Comparison of ENCODE assay signal across 18 cellular contexts in genomic region chr4:100581337-100581736, GRCh38.
DNase-seq lines count a peak whose midpoint lies in the region; ATAC-seq and TF ChIP-seq lines count a peak whose summit lies in the region.
"Had no signal": no experiment of that assay in that cellular context is flagged by ENCODE, and none has a peak within 500 bp of the region (broad histone marks: within the 10 kb centered on the region; RNA-seq: fewer than 3 reads in every experiment).

No MANE protein-coding gene starts in this region.

- no peaks in the 10 kb centered on the region for H3K9me3 Mint-ChIP-seq in activated T-cell treated with anti-CD3 and anti-CD28 coated beads, Interleukin-2, amount 50 U/mL, for 4 hours
- peaks cover 2% of the 10 kb centered on the region for H3K9me3 Mint-ChIP-seq in activated T-helper 1 cell treated with anti-CD3 and anti-CD28 coated beads, Interleukin-12 subunit alpha, Interleukin-12 subunit beta, Interleukin-2, Interleukin-4 antibody, amounts not matched to agents 30 ng/mL and 10 ng/mL and 1 ng/mL, durations not matched to agents 14 hours and 24 hours and 36 hours
- H3K9me3 Mint-ChIP-seq: activated CD4-positive, alpha-beta memory T cell treated with anti-CD3 and anti-CD28 coated beads for 36 hours; CD8-positive, alpha-beta memory T cell had no signal

- H3K36me3 ChIP-seq in PC-3 (ENCODE audit: low read depth, low read length) = no peaks in the 10 kb centered on the region
- H3K36me3 ChIP-seq in smooth muscle cell (ENCODE audit: low read depth) = no peaks in the 10 kb centered on the region
- H3K36me3 ChIP-seq: lower lobe of right lung had no signal

- H3K27ac Mint-ChIP-seq in activated T-helper 1 cell treated with anti-CD3 and anti-CD28 coated beads, Interleukin-12 subunit alpha, Interleukin-12 subunit beta, Interleukin-2, Interleukin-4 antibody, amounts not matched to agents 30 ng/mL and 10 ng/mL and 1 ng/mL, durations not matched to agents 14 hours and 24 hours and 36 hours = no peak overlapping the region
- H3K27ac Mint-ChIP-seq: activated CD4-positive, alpha-beta memory T cell treated with anti-CD3 and anti-CD28 coated beads for 36 hours; CD8-positive, alpha-beta memory T cell; naive thymus-derived CD8-positive, alpha-beta T cell had no signal

- H4K20me1 ChIP-seq in PC-3 (ENCODE audit: low read length) (no peaks in the 10 kb centered on the region), smooth muscle cell (ENCODE audit: low read depth) (no peaks in the 10 kb centered on the region)

- H3K9me2 ChIP-seq in PC-3 (replicated peaks; ENCODE audit: low read length) = no peaks in the 10 kb centered on the region

- TF ChIP-seq CTCF in PC-3 (conservative IDR thresholded peaks at IDR 0.05; ENCODE audit: low read depth, low read length) = no peak
- TF ChIP-seq CTCF in smooth muscle cell (IDR thresholded peaks at IDR 0.05; ENCODE audit: borderline replicate concordance, insufficient read depth, poor library complexity, severe bottlenecking) = no peak

- BruUV-seq in PC-3 (replicated peaks; lab: Mats Ljungman, UMichigan) = no TSS peak

- POLR2A ChIA-PET in PC-3 (lab: Charles Lee; ENCODE audit: unreplicated experiment) = no interaction called here

- CTCF ChIA-PET in PC-3 (lab: Charles Lee) = no interaction called here

- H3K27me3 Mint-ChIP-seq in activated T-cell treated with anti-CD3 and anti-CD28 coated beads, Interleukin-2, amount 50 U/mL, for 4 hours (ENCODE audit: low read depth) = peaks cover 4% of the 10 kb centered on the region
- peaks cover 8% of the 10 kb centered on the region for H3K27me3 Mint-ChIP-seq in activated T-helper 1 cell treated with anti-CD3 and anti-CD28 coated beads, Interleukin-12 subunit alpha, Interleukin-12 subunit beta, Interleukin-2, Interleukin-4 antibody, amounts not matched to agents 30 ng/mL and 10 ng/mL and 1 ng/mL, durations not matched to agents 14 hours and 24 hours and 36 hours (ENCODE audit: insufficient read depth)

- intact Hi-C loops in PC-3 (cut with micrococcal nuclease) = no loop called here
- intact Hi-C loops in activated T-helper 1 cell treated with anti-CD3 and anti-CD28 coated beads, Interleukin-12 subunit alpha, Interleukin-12 subunit beta, Interleukin-2, Interleukin-4 antibody, amounts not matched to agents 30 ng/mL and 10 ng/mL and 1 ng/mL, durations not matched to agents 14 hours and 24 hours and 36 hours (cut with micrococcal nuclease) = no loop called here

- H3K79me2 ChIP-seq in PC-3 (ENCODE audit: low read length) (no peaks in the 10 kb centered on the region), smooth muscle cell (ENCODE audit: low read depth) (no peaks in the 10 kb centered on the region)

- 76% methylated on average over 2 of the region's 2 CpGs for WGBS in smooth muscle cell (ENCODE audit: low lambda C conversion rate)

- H3F3A ChIP-seq in PC-3 (ENCODE audit: low read length, unreplicated experiment) = no peaks in the 10 kb centered on the region
- no peaks in the 10 kb centered on the region for H3F3A ChIP-seq in smooth muscle cell (ENCODE audit: low read depth)

- no peaks in the 10 kb centered on the region for H3K9me3 ChIP-seq in PC-3 (ENCODE audit: low read length)
- no peaks in the 10 kb centered on the region for H3K9me3 ChIP-seq in smooth muscle cell (replicated peaks; ENCODE audit: low read depth)
- H3K9me3 ChIP-seq: lower lobe of right lung had no signal

- H3K27ac ChIP-seq in PC-3 (ENCODE audit: low read length) (peak overlapping the region; percentile 23; the same call in 1 of the 2 replicates), smooth muscle cell (ENCODE audit: low read depth) (peak overlapping the region; percentile 38)
- H3K27ac ChIP-seq: lower lobe of right lung had no signal

- no peaks in the 10 kb centered on the region for H3K4me1 Mint-ChIP-seq in activated T-cell treated with anti-CD3 and anti-CD28 coated beads, Interleukin-2, amount 50 U/mL, for 4 hours (ENCODE audit: low read depth)
- H3K4me1 Mint-ChIP-seq in activated T-helper 1 cell treated with anti-CD3 and anti-CD28 coated beads, Interleukin-12 subunit alpha, Interleukin-12 subunit beta, Interleukin-2, Interleukin-4 antibody, amounts not matched to agents 30 ng/mL and 10 ng/mL and 1 ng/mL, durations not matched to agents 14 hours and 24 hours and 36 hours (ENCODE audit: low read depth) = no peaks in the 10 kb centered on the region
- H3K4me1 Mint-ChIP-seq: CD8-positive, alpha-beta memory T cell; naive thymus-derived CD8-positive, alpha-beta T cell had no signal

- ATAC-seq in activated T-cell treated with anti-CD3 and anti-CD28 coated beads, Interleukin-2, amount 50 U/mL, for 4 hours = peak; percentile 55 to 61
- ATAC-seq in PC-3 = peak; percentile 98
- peak; percentile 93 for ATAC-seq in esophagus mucosa
- no peak for ATAC-seq in GM21717 (IDR thresholded peaks at IDR 0.05; ENCODE audit: unreplicated experiment)
- ATAC-seq: lower lobe of right lung; naive thymus-derived CD8-positive, alpha-beta T cell had no signal

- no peaks in the 10 kb centered on the region for H3K36me3 Mint-ChIP-seq in activated T-cell treated with anti-CD3 and anti-CD28 coated beads, Interleukin-2, amount 50 U/mL, for 4 hours (ENCODE audit: insufficient read depth)
- no peaks in the 10 kb centered on the region for H3K36me3 Mint-ChIP-seq in activated T-helper 1 cell treated with anti-CD3 and anti-CD28 coated beads, Interleukin-12 subunit alpha, Interleukin-12 subunit beta, Interleukin-2, Interleukin-4 antibody, amounts not matched to agents 30 ng/mL and 10 ng/mL and 1 ng/mL, durations not matched to agents 14 hours and 24 hours and 36 hours (ENCODE audit: low read depth)
- H3K36me3 Mint-ChIP-seq: activated CD4-positive, alpha-beta memory T cell treated with anti-CD3 and anti-CD28 coated beads for 36 hours; CD8-positive, alpha-beta memory T cell; naive thymus-derived CD8-positive, alpha-beta T cell had no signal

- no peak overlapping the region for H3K4me3 ChIP-seq in PC-3 (ENCODE audit: low read length)
- no peak overlapping the region for H3K4me3 ChIP-seq in smooth muscle cell
- H3K4me3 ChIP-seq: lower lobe of right lung had no signal

- H2AFZ ChIP-seq in PC-3 (ENCODE audit: low read length) = no peak overlapping the region
- no peak overlapping the region for H2AFZ ChIP-seq in smooth muscle cell (ENCODE audit: low read depth)

- no peaks in the 10 kb centered on the region for H3K27me3 ChIP-seq in PC-3 (ENCODE audit: low read length)
- no peaks in the 10 kb centered on the region for H3K27me3 ChIP-seq in smooth muscle cell (ENCODE audit: low read depth)

- H3K4me2 ChIP-seq in PC-3 (ENCODE audit: low read length) (peak overlapping the region; percentile 50), smooth muscle cell (no peak overlapping the region)

- no peak for DNase-seq in activated T-cell treated with anti-CD3 and anti-CD28 coated beads, Interleukin-2, amount 50 U/mL, for 4 hours
- no peak for DNase-seq in activated T-cell treated with anti-CD3 and anti-CD28 coated beads, Interleukin-2, amount 50 U/mL, for 48 hours
- DNase-seq in PC-3 (peak; percentile 87), smooth muscle cell (lab: John Stamatoyannopoulos, UW; ENCODE audit: unreplicated experiment) (no peak), T-helper 2 cell (no peak)
- DNase-seq in activated T-helper 1 cell treated with anti-CD3 and anti-CD28 coated beads, Interleukin-12 subunit alpha, Interleukin-12 subunit beta, Interleukin-2, Interleukin-4 antibody, amounts not matched to agents 30 ng/mL and 10 ng/mL and 1 ng/mL, durations not matched to agents 14 hours and 24 hours and 36 hours (ENCODE audit: low spot score) = no peak
- DNase-seq: ACHN; activated CD4-positive, alpha-beta memory T cell treated with anti-CD3 and anti-CD28 coated beads for 36 hours; activated effector memory CD4-positive, alpha-beta T cell treated with Interleukin-2 at 50 U/mL for 16 hours; aorta; CD8-positive, alpha-beta memory T cell; lower lobe of right lung; naive thymus-derived CD8-positive, alpha-beta T cell; NCI-H1694; NCI-H524; stimulated activated CD4-positive, alpha-beta T cell treated with anti-CD3 and anti-CD28 coated beads, Interleukin-15, amount 100 ng/mL, for 24 hours had no signal

- no peak overlapping the region for H3K9ac ChIP-seq in PC-3 (ENCODE audit: low read length)
- H3K9ac ChIP-seq in smooth muscle cell (ENCODE audit: low read depth) = no peak overlapping the region

- H3K4me1 ChIP-seq in PC-3 (ENCODE audit: insufficient read depth, low read length) (peaks cover 23% of the 10 kb centered on the region), smooth muscle cell (ENCODE audit: low read depth) (no peaks in the 10 kb centered on the region)
- H3K4me1 ChIP-seq: lower lobe of right lung had no signal

- H3K4me3 Mint-ChIP-seq in activated T-cell treated with anti-CD3 and anti-CD28 coated beads, Interleukin-2, amount 50 U/mL, for 4 hours = no peak overlapping the region
- H3K4me3 Mint-ChIP-seq in activated T-helper 1 cell treated with anti-CD3 and anti-CD28 coated beads, Interleukin-12 subunit alpha, Interleukin-12 subunit beta, Interleukin-2, Interleukin-4 antibody, amounts not matched to agents 30 ng/mL and 10 ng/mL and 1 ng/mL, durations not matched to agents 14 hours and 24 hours and 36 hours = no peak overlapping the region
- H3K4me3 Mint-ChIP-seq: activated CD4-positive, alpha-beta memory T cell treated with anti-CD3 and anti-CD28 coated beads for 36 hours; CD8-positive, alpha-beta memory T cell; naive thymus-derived CD8-positive, alpha-beta T cell had no signal
